11 cellular contexts compared by ENCODE assay signal in the genomic region with DNA sequence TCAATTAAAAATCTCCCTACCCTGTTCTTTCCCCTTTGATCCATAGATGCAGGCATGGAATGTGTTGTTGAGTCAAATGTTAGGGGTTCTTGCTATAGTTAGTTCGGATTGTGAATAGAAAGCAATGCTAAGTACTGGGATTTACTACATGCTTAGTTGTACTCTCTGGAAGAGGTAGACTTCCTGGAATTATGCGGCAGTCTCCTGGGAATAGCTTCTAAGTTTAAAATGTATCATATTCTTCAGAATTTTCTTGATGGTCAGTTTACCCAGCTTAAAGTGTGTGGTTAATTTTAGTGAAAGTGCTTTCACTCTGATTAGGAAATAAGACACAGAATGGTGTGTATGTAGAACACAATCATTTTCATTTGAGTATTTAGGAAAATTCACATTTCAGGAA. TPM values are rescaled to one million over a fixed set of nuclear protein-coding genes. Genes with fewer than 3 reads are reported as not detected.
DNase-seq lines count a peak whose midpoint lies in the region; ATAC-seq, FAIRE-seq and TF ChIP-seq lines count a peak whose summit lies in the region.
"Had no signal": no experiment of that assay in that cellular context is flagged by ENCODE, and none has a peak within 500 bp of the region (broad histone marks: within the 10 kb centered on the region; RNA-seq: fewer than 3 reads in every experiment).

No MANE protein-coding gene starts in this region.

- H3K27ac ChIP-seq in A673 (ENCODE audit: low read depth, low read length, poor library complexity, severe bottlenecking) (peak overlapping the region; percentile 31), GM23338 (ENCODE audit: low read depth) (no peak overlapping the region), astrocyte (ENCODE audit: low read depth, low read length) (no peak overlapping the region), muscle layer of colon (ENCODE audit: low read depth, low read length) (peak overlapping the region; percentile 17)

- H4K20me1 ChIP-seq in GM23338 (replicated peaks; ENCODE audit: insufficient read depth) (peaks cover 63% of the 10 kb centered on the region), astrocyte (ENCODE audit: insufficient read depth, low read length) (peaks cover 76% of the 10 kb centered on the region)

- no peaks in the 10 kb centered on the region for H3K27me3 ChIP-seq in A673 (replicated peaks; ENCODE audit: insufficient read depth, low read depth, low read length, poor library complexity)
- H3K27me3 ChIP-seq in GM23338 (ENCODE audit: insufficient read depth), result no peaks in the 10 kb centered on the region
- no peaks in the 10 kb centered on the region for H3K27me3 ChIP-seq in astrocyte (ENCODE audit: insufficient read depth, low read length)
- no peaks in the 10 kb centered on the region for H3K27me3 ChIP-seq in muscle layer of colon (ENCODE audit: control insufficient read depth in 1 of 2, insufficient read depth in 2 of 2, low read length in 2 of 2)

- H3K9ac ChIP-seq in astrocyte (ENCODE audit: low read length) (peak overlapping the region; percentile 8), muscle layer of colon (ENCODE audit: low read length) (no peak overlapping the region)

- H3K4me3 ChIP-seq in A673 (ENCODE audit: low read depth, low read length, poor library complexity, severe bottlenecking) (peak overlapping the region; percentile 82), GM23338 (no peak overlapping the region), astrocyte (ENCODE audit: insufficient read depth, low read depth, low read length) (peak overlapping the region; percentile 77), muscle layer of colon (ENCODE audit: low read depth in 1 of 2, low read length in 2 of 2) (no peak overlapping the region)

- H2AFZ ChIP-seq in GM23338 (no peak overlapping the region), astrocyte (ENCODE audit: low read depth, low read length) (no peak overlapping the region)

- H3K36me3 ChIP-seq in A673 (ENCODE audit: insufficient read depth, low read length, poor library complexity, severe bottlenecking) (no peaks in the 10 kb centered on the region), GM23338 (ENCODE audit: insufficient read depth) (no peaks in the 10 kb centered on the region), astrocyte (ENCODE audit: insufficient read depth, low read length) (no peaks in the 10 kb centered on the region), muscle layer of colon (ENCODE audit: insufficient read depth, low read length) (no peaks in the 10 kb centered on the region)

- no peak for DNase-seq in A673 (ENCODE audit: low spot score)
- no peak for DNase-seq in GM23338 (ENCODE audit: low spot score)
- no peak for DNase-seq in astrocyte (ENCODE audit: low read depth)
- DNase-seq in AG08396 (ENCODE audit: low spot score), result no peak
- DNase-seq in stimulated activated naive CD4-positive, alpha-beta T cell treated with Interleukin-2 at 50 U/mL for 16 hours (lab: John Stamatoyannopoulos, UW), result no peak
- DNase-seq: foreskin melanocyte, NCI-H1105 treated with DMSO at 0.1 percent for 48 hours, occipital lobe had no signal

- intact Hi-C loops in A673 (cut with micrococcal nuclease; ENCODE audit: unreplicated experiment), result no loop called here

- H3K9me3 ChIP-seq in A673 (ENCODE audit: low read depth, low read length, poor library complexity, severe bottlenecking), result no peaks in the 10 kb centered on the region
- H3K9me3 ChIP-seq in astrocyte (ENCODE audit: insufficient read depth, low read depth, low read length), result no peaks in the 10 kb centered on the region
- H3K9me3 ChIP-seq in muscle layer of colon (ENCODE audit: low read length), result no peaks in the 10 kb centered on the region

- no peaks in the 10 kb centered on the region; the same call in 2 of the 3 replicates for H3K36me3 Mint-ChIP-seq in GM23338 (ENCODE audit: low read depth)
- no peaks in the 10 kb centered on the region for H3K36me3 Mint-ChIP-seq in astrocyte (ENCODE audit: low read depth, unreplicated experiment)

- TF ChIP-seq CTCF in A673 (conservative IDR thresholded peaks at IDR 0.05; ENCODE audit: low read depth, low read length) (no peak), GM23338 (conservative IDR thresholded peaks at IDR 0.05; ENCODE audit: low read depth in 2 of 2) (no peak), astrocyte (IDR thresholded peaks at IDR 0.05; ENCODE audit: insufficient read depth, low read depth, low read length) (no peak)

- H3K79me2 ChIP-seq in GM23338 (replicated peaks; ENCODE audit: insufficient read depth), result peaks cover 82% of the 10 kb centered on the region
- peaks cover 93% of the 10 kb centered on the region for H3K79me2 ChIP-seq in astrocyte (ENCODE audit: insufficient read depth, low read length)

- peaks cover 23% of the 10 kb centered on the region for H3K4me1 Mint-ChIP-seq in GM23338
- H3K4me1 Mint-ChIP-seq in astrocyte (ENCODE audit: low read depth, unreplicated experiment), result peaks cover 28% of the 10 kb centered on the region

- H3K27me3 Mint-ChIP-seq in GM23338 (ENCODE audit: insufficient read depth, low read depth, poor library complexity), result peaks cover 12% of the 10 kb centered on the region
- no peaks in the 10 kb centered on the region for H3K27me3 Mint-ChIP-seq in astrocyte (ENCODE audit: low read depth, unreplicated experiment)

- no TSS peak for BruUV-seq in A673 (replicated peaks; lab: Mats Ljungman, UMichigan)

- ATAC-seq in GM23338 (no peak), GM18517 (IDR thresholded peaks at IDR 0.05; ENCODE audit: unreplicated experiment) (no peak), HG03354 (IDR thresholded peaks at IDR 0.05; ENCODE audit: poor library complexity, severe bottlenecking, unreplicated experiment) (no peak)

- CTCF ChIA-PET in A673 (lab: Charles Lee), result no interaction called here

- H3K4me2 ChIP-seq in GM23338 (no peak overlapping the region), astrocyte (ENCODE audit: low read length) (peak overlapping the region; percentile 90)

- H3K4me3 Mint-ChIP-seq in GM23338 (peak overlapping the region; percentile 39; the same call in 2 of the 3 replicates), astrocyte (ENCODE audit: unreplicated experiment) (peak overlapping the region; percentile 97)

- no peak for FAIRE-seq in astrocyte (lab: Jason Lieb, UNC)

- POLR2A ChIA-PET in A673 (lab: Charles Lee; ENCODE audit: low non-redundant PET), result no interaction called here

- peak overlapping the region; percentile 2; the same call in 1 of the 2 replicates for H3K27ac Mint-ChIP-seq in GM23338
- H3K27ac Mint-ChIP-seq in astrocyte (ENCODE audit: unreplicated experiment), result peak overlapping the region; percentile 23

- H3K9me3 Mint-ChIP-seq in GM23338 (no peaks in the 10 kb centered on the region; the same call in 2 of the 3 replicates), astrocyte (ENCODE audit: unreplicated experiment) (no peaks in the 10 kb centered on the region)

- H3F3A ChIP-seq in GM23338 (replicated peaks; ENCODE audit: low read depth), result no peaks in the 10 kb centered on the region

- H3K9me2 ChIP-seq in GM23338 (ENCODE audit: insufficient read depth), result no peaks in the 10 kb centered on the region

- H3K4me1 ChIP-seq in A673 (ENCODE audit: insufficient read depth, low read length, poor library complexity, severe bottlenecking) (peaks cover 54% of the 10 kb centered on the region), GM23338 (ENCODE audit: insufficient read depth) (peaks cover 21% of the 10 kb centered on the region), astrocyte (ENCODE audit: insufficient read depth, low read length) (peaks cover 22% of the 10 kb centered on the region), muscle layer of colon (ENCODE audit: insufficient read depth, low read length) (peaks cover 56% of the 10 kb centered on the region)

TF ChIP-seq in GM23338, 12 proteins besides CTCF, POLR2A, EP300 and RAD21 (continues in another document):
- TF ChIP-seq EZH2 (IDR thresholded peaks at IDR 0.05; ENCODE audit: low read depth, unreplicated experiment) (no peak), ZNF114 (CRISPR knock-in tag; IDR thresholded peaks at IDR 0.05) (no peak)

RNA-seq across cellular contexts. Expression of gene CLTC, which starts 3.5 kb away (rescaled TPM):
- total RNA-seq in A673 (2021), result 313 and 321 TPM in 2 replicates
- total RNA-seq in GM23338 (2014; rRNA removed; shearing (Covaris generic)), result 328 and 344 TPM in 2 replicates
- polyA plus RNA-seq in GM23338 (2016; fragmentation: Nextera tagmentation; extraction: Ambion mirVana), result 93.1 and 107 TPM in 2 replicates
- 381 and 391 TPM in 2 replicates for total RNA-seq in astrocyte

RNA-seq across cellular contexts. Expression of gene DHX40, which starts 57.7 kb away (rescaled TPM):
- 22.9 and 32.1 TPM in 2 replicates for total RNA-seq in A673 (2021)
- total RNA-seq in GM23338 (2014; rRNA removed; shearing (Covaris generic)), result 37.6 and 38.2 TPM in 2 replicates
- 14.5 and 17.3 TPM in 2 replicates for polyA plus RNA-seq in GM23338 (2016; fragmentation: Nextera tagmentation; extraction: Ambion mirVana)
- total RNA-seq in astrocyte, result 29.8 and 31.0 TPM in 2 replicates

Comparison
In these comparisons a context has a peak if more than half of its experiments do, and no peak if none do; other contexts are left out.
1. H3K27ac ChIP-seq: peak in A673 (single experiment) and muscle layer of colon (single experiment); none in GM23338 (single experiment) and astrocyte (single experiment).
2. H3K4me3 ChIP-seq: peak in A673 (single experiment) and astrocyte (single experiment); none in GM23338 (single experiment) and muscle layer of colon (0 of 2).